ENCODE assay signal across 27 cellular contexts in the genomic region with DNA sequence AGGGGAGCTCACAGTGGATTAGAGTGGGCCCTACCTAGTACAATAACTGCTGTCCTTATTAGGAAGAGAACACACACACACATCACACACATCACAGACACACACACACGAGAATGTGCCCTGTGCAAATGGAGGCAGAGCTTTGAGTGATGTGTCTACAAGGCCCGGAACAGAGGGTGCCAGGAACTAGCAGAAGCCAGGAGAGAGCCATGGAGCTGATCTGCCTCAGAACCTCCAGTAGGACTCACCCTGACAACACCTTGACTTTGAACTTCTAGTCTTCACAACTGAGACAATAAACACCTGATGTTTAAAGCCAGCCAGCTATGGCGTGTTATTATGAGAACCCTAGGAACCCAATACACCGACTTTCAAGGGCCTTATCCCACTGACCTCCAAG.
"Had no signal": no experiment of that assay in that cellular context is flagged by ENCODE, and none has a peak within 500 bp of the region (broad histone marks: within the 10 kb centered on the region; RNA-seq: fewer than 3 reads in every experiment).

No MANE protein-coding gene starts in this region.

- H3K9me3 Mint-ChIP-seq: activated B cell treated with CpG ODN at 0.5 μM for 24 hours; activated CD4-positive, alpha-beta memory T cell treated with anti-CD3 and anti-CD28 coated beads, Interleukin-2, amount 10 ng/mL, durations not matched to agents 7 days and 5 days; activated naive CD8-positive, alpha-beta T cell treated with anti-CD3 and anti-CD28 coated beads for 36 hours; T-helper 1 cell treated with Interleukin-12 subunit alpha and Interleukin-12 subunit beta and Interleukin-4 antibody, amounts not matched to agents 30 μg/mL and 1 μg/mL, for 36 hours; T-helper 2 cell treated with Interferon-gamma antibody and Interleukin-4, amounts not matched to agents 5 μg/mL and 100 μg/mL, for 36 hours had no signal

- H3K36me3 Mint-ChIP-seq: activated CD8-positive, alpha-beta memory T cell treated with anti-CD3 and anti-CD28 coated beads, Interleukin-2, amount 10 ng/mL, durations not matched to agents 7 days and 5 days; activated naive CD8-positive, alpha-beta T cell treated with anti-CD3 and anti-CD28 coated beads for 36 hours had no signal

- H3K4me1 ChIP-seq: SJSA1 had no signal

- H3K36me3 ChIP-seq: SJSA1 had no signal

- H3K27ac Mint-ChIP-seq: activated B cell treated with CpG ODN at 0.5 μM for 24 hours; activated CD4-positive, alpha-beta memory T cell treated with anti-CD3 and anti-CD28 coated beads, Interleukin-2, amount 10 ng/mL, durations not matched to agents 7 days and 5 days; activated CD8-positive, alpha-beta memory T cell treated with anti-CD3 and anti-CD28 coated beads, Interleukin-2, amount 10 ng/mL, durations not matched to agents 7 days and 5 days; activated naive CD8-positive, alpha-beta T cell treated with anti-CD3 and anti-CD28 coated beads for 36 hours; T-helper 1 cell treated with Interleukin-12 subunit alpha and Interleukin-12 subunit beta and Interleukin-4 antibody, amounts not matched to agents 30 μg/mL and 1 μg/mL, for 36 hours; T-helper 2 cell treated with Interferon-gamma antibody and Interleukin-4, amounts not matched to agents 5 μg/mL and 100 μg/mL, for 36 hours had no signal

- DNase-seq: activated B cell treated with CpG ODN at 0.5 μM for 24 hours; activated CD4-positive, alpha-beta memory T cell treated with anti-CD3 and anti-CD28 coated beads, Interleukin-2, amount 10 ng/mL, durations not matched to agents 7 days and 5 days; activated CD4-positive, alpha-beta T cell treated with anti-CD3 and anti-CD28 coated beads for 1 hour; activated CD4-positive, alpha-beta T cell treated with anti-CD3 and anti-CD28 coated beads for 48 hours; activated CD8-positive, alpha-beta memory T cell treated with anti-CD3 and anti-CD28 coated beads for 24 hours; activated CD8-positive, alpha-beta memory T cell treated with anti-CD3 and anti-CD28 coated beads, Interleukin-2, amount 10 ng/mL, durations not matched to agents 7 days and 5 days; activated CD8-positive, alpha-beta memory T cell treated with anti-CD3 and anti-CD28 coated beads, Interleukin-2, amount 50 U/mL, for 48 hours; activated effector memory CD4-positive, alpha-beta T cell treated with Interleukin-2 at 50 U/mL for 16 hours; activated naive CD4-positive, alpha-beta T cell treated with anti-CD3 and anti-CD28 coated beads, Interleukin-2, amount 50 U/mL, for 16 hours; activated naive CD8-positive, alpha-beta T cell treated with anti-CD3 and anti-CD28 coated beads for 36 hours; activated T-cell treated with anti-CD3 and anti-CD28 coated beads, Interleukin-2, amount 50 U/mL, for 48 hours; amniotic stem cell; aorta; NCI-H1092 treated with DMSO at 0.1 percent for 48 hours; NCI-H1417; NCI-H1694; NCI-H1930; NCI-H2081 treated with DMSO at 0.1 percent for 48 hours; NCI-H345; NCI-H524 treated with DMSO at 0.1 percent for 48 hours; SHP77; SK-N-SH had no signal

- H3K4me1 Mint-ChIP-seq: activated B cell treated with CpG ODN at 0.5 μM for 24 hours; activated CD4-positive, alpha-beta memory T cell treated with anti-CD3 and anti-CD28 coated beads, Interleukin-2, amount 10 ng/mL, durations not matched to agents 7 days and 5 days; activated CD8-positive, alpha-beta memory T cell treated with anti-CD3 and anti-CD28 coated beads, Interleukin-2, amount 10 ng/mL, durations not matched to agents 7 days and 5 days; activated naive CD8-positive, alpha-beta T cell treated with anti-CD3 and anti-CD28 coated beads for 36 hours had no signal

- H3K9me3 ChIP-seq: SJSA1, SK-N-SH had no signal

- H3K4me3 ChIP-seq: SJSA1 had no signal

- ATAC-seq: activated CD8-positive, alpha-beta memory T cell treated with anti-CD3 and anti-CD28 coated beads, Interleukin-2, amount 10 ng/mL, durations not matched to agents 7 days and 5 days; Panc1 had no signal

- H3K4me3 Mint-ChIP-seq: activated B cell treated with CpG ODN at 0.5 μM for 24 hours; activated CD4-positive, alpha-beta memory T cell treated with anti-CD3 and anti-CD28 coated beads, Interleukin-2, amount 10 ng/mL, durations not matched to agents 7 days and 5 days; activated CD8-positive, alpha-beta memory T cell treated with anti-CD3 and anti-CD28 coated beads, Interleukin-2, amount 10 ng/mL, durations not matched to agents 7 days and 5 days; activated naive CD8-positive, alpha-beta T cell treated with anti-CD3 and anti-CD28 coated beads for 36 hours; T-helper 1 cell treated with Interleukin-12 subunit alpha and Interleukin-12 subunit beta and Interleukin-4 antibody, amounts not matched to agents 30 μg/mL and 1 μg/mL, for 36 hours; T-helper 2 cell treated with Interferon-gamma antibody and Interleukin-4, amounts not matched to agents 5 μg/mL and 100 μg/mL, for 36 hours had no signal

- H3K27me3 Mint-ChIP-seq: activated B cell treated with CpG ODN at 0.5 μM for 24 hours; activated CD4-positive, alpha-beta memory T cell treated with anti-CD3 and anti-CD28 coated beads, Interleukin-2, amount 10 ng/mL, durations not matched to agents 7 days and 5 days; activated naive CD8-positive, alpha-beta T cell treated with anti-CD3 and anti-CD28 coated beads for 36 hours had no signal

- H3K27ac ChIP-seq: KMS-11, SJSA1 had no signal
